16 cellular contexts compared by ENCODE assay signal in genomic region chr1:221716713-221717490, GRCh38. TPM values are rescaled to one million over a fixed set of nuclear protein-coding genes. Genes with fewer than 3 reads are reported as not detected.
DNase-seq lines count a peak whose midpoint lies in the region; ATAC-seq, FAIRE-seq and TF ChIP-seq lines count a peak whose summit lies in the region.
"Had no signal": no experiment of that assay in that cellular context is flagged by ENCODE, and none has a peak within 500 bp of the region (broad histone marks: within the 10 kb centered on the region; RNA-seq: fewer than 3 reads in every experiment).

No MANE protein-coding gene starts in this region.

- no peak for FAIRE-seq in H1 (lab: Jason Lieb, UNC)
- FAIRE-seq: urothelium cell line had no signal

- H3K79me1 ChIP-seq in H1 (ENCODE audit: low read depth, low read length): no peaks in the 10 kb centered on the region

- H3K36me3 ChIP-seq in H1 (ENCODE audit: control insufficient read depth in 2 of 4, insufficient read depth in 4 of 4, low read length in 3 of 4) (no peaks in the 10 kb centered on the region), left ventricle myocardium inferior (no peaks in the 10 kb centered on the region)

- no peak overlapping the region for H2AFZ ChIP-seq in H1 (ENCODE audit: low read length)
- H2AFZ ChIP-seq: PC-9 had no signal

- H3K23ac ChIP-seq in H1 (ENCODE audit: insufficient read length): no peak overlapping the region

- H3K4me1 Mint-ChIP-seq in natural killer cell treated with Interleukin-12 subunit alpha and Interleukin-12 subunit beta and Interleukin-15 and Interleukin-18, amount 100 ng/mL, for 72 hours (ENCODE audit: low read depth in 2 of 2): peaks cover 86 to 93% of the 10 kb centered on the region in 2 donors

- H3K27me3 ChIP-seq in H1 (replicated peaks in 1 of 4; ENCODE audit: control insufficient read depth in 3 of 4, extremely low read depth in 1 of 4, insufficient read depth in 3 of 4, low read length in 3 of 4) (peaks cover 10 to 25% (median 18%) of the 10 kb centered on the region in 4 experiments), left ventricle myocardium inferior (ENCODE audit: low read depth) (no peaks in the 10 kb centered on the region)

- ATAC-seq in natural killer cell treated with Interleukin-12 subunit alpha and Interleukin-12 subunit beta and Interleukin-15 and Interleukin-18, amount 100 ng/mL, for 72 hours: no peak
- no peak for ATAC-seq in Right ventricle myocardium superior (ENCODE audit: poor library complexity)
- ATAC-seq: mucosa of descending colon had no signal

- peak overlapping the region in 1 of 4 experiments; percentile 6; a peak in 1 of 8 replicates for H3K4me3 ChIP-seq in H1 (ENCODE audit: extremely low read depth in 1 of 4, insufficient read depth in 2 of 4, low read depth in 3 of 4, low read length in 4 of 4)
- H3K4me3 ChIP-seq in left ventricle myocardium inferior: no peak overlapping the region
- H3K4me3 ChIP-seq: mucosa of descending colon, PC-9 had no signal

- no peaks in the 10 kb centered on the region for H3K23me2 ChIP-seq in H1 (ENCODE audit: low read depth, low read length)

- H3K4me2 ChIP-seq in H1 (ENCODE audit: insufficient read depth in 1 of 2, low read depth in 2 of 2, low read length in 2 of 2): peak overlapping the region; percentile 23 to 25; a peak in 3 of 4 replicates
- H3K4me2 ChIP-seq: PC-9 had no signal

- H3K9me3 ChIP-seq in H1 (ENCODE audit: insufficient read depth in 2 of 2, low read depth in 1 of 2, low read length in 1 of 2) (no peaks in the 10 kb centered on the region), left ventricle myocardium inferior (replicated peaks) (no peaks in the 10 kb centered on the region)
- H3K9me3 ChIP-seq: mucosa of descending colon had no signal

- peak overlapping the region; percentile 40 for H3K4ac ChIP-seq in H1 (replicated peaks; ENCODE audit: insufficient read length, low read depth, low read length)

- H2BK5ac ChIP-seq in H1 (ENCODE audit: low read depth, low read length): no peak overlapping the region

- H3K4me3 Mint-ChIP-seq in natural killer cell treated with Interleukin-12 subunit alpha and Interleukin-12 subunit beta and Interleukin-15 and Interleukin-18, amount 100 ng/mL, for 72 hours: peak overlapping the region; percentile 24

- TF ChIP-seq CTCF in H1 (IDR thresholded peaks at IDR 0.05; ENCODE audit: control extremely low read depth in 1 of 3, insufficient read depth in 1 of 3, low read depth in 1 of 3, low read length in 3 of 3) (no peak), left ventricle myocardium inferior (IDR thresholded peaks at IDR 0.05; ENCODE audit: borderline replicate concordance) (no peak)

- H3K9ac ChIP-seq in H1 (replicated peaks in 1 of 4; ENCODE audit: extremely low read depth in 1 of 4, low read depth in 3 of 4, low read length in 3 of 4): no peak overlapping the region

- WGBS in H1 (ENCODE audit: extremely low coverage in 1 of 2, insufficient coverage in 1 of 2, insufficient read length in 1 of 2, insufficient replicate concordance in 2 of 2, low coverage in 1 of 2, low lambda C conversion rate in 2 of 2, missing lambda C conversion rate in 1 of 2), 2 experiments: 75% methylated on average over 6 of the region's 7 CpGs; no CpG with 5 or more reads in 1 of the 2 experiments

- H2BK12ac ChIP-seq in H1 (ENCODE audit: low read depth, low read length): peak overlapping the region; percentile 80

- H4K91ac ChIP-seq in H1 (replicated peaks; ENCODE audit: insufficient read length, low read length): peak overlapping the region; percentile 29

- peaks cover 0 to 5% of the 10 kb centered on the region in 2 experiments for H4K20me1 ChIP-seq in H1 (replicated peaks in 1 of 2; ENCODE audit: control insufficient read depth in 1 of 2, insufficient read depth in 2 of 2, low read length in 2 of 2)

- 0 out of 2 replicates have a peak overlapping the region, but pooled peaks have one; percentile 13 for H2BK20ac ChIP-seq in H1 (ENCODE audit: low read length)

- H2BK120ac ChIP-seq in H1 (replicated peaks; ENCODE audit: low read depth, low read length): no peak overlapping the region

- TF ChIP-seq RAD21 in H1 (IDR thresholded peaks at IDR 0.05 in 1 of 2, conservative IDR thresholded peaks at IDR 0.05 in 1 of 2; ENCODE audit: low read depth in 2 of 2, low read length in 2 of 2): no peak

- TF ChIP-seq EP300 in H1 (IDR thresholded peaks at IDR 0.05; ENCODE audit: borderline replicate concordance in 1 of 2, low read depth in 2 of 2, low read length in 2 of 2): no peak

- TF ChIP-seq POLR2A in H1 (IDR thresholded peaks at IDR 0.05; ENCODE audit: control extremely low read depth in 1 of 2, low read depth in 2 of 2, low read length in 2 of 2): no peak

- no peak overlapping the region for H3K56ac ChIP-seq in H1 (replicated peaks; ENCODE audit: insufficient read length, low read depth, low read length)

- no peak overlapping the region for H3K27ac ChIP-seq in H1 (ENCODE audit: low read depth, low read length)
- no peak overlapping the region for H3K27ac ChIP-seq in left ventricle myocardium inferior (replicated peaks)
- H3K27ac ChIP-seq: PC-9 had no signal

- H3K18ac ChIP-seq in H1 (ENCODE audit: extremely low read depth, low read length): peak overlapping the region; percentile 20; the same call in 1 of the 2 replicates

- peaks cover 40% of the 10 kb centered on the region for H3K36me3 Mint-ChIP-seq in natural killer cell treated with Interleukin-12 subunit alpha and Interleukin-12 subunit beta and Interleukin-15 and Interleukin-18, amount 100 ng/mL, for 72 hours

- H2AK5ac ChIP-seq in H1 (ENCODE audit: low read depth, low read length): no peak overlapping the region

- H3K4me1 ChIP-seq in H1 (replicated peaks in 1 of 4; ENCODE audit: control insufficient read depth in 3 of 4, insufficient read depth in 4 of 4, low read length in 3 of 4): peaks cover 5 to 26% (median 16%) of the 10 kb centered on the region in 4 experiments; a peak in 5 of 7 replicates
- peaks cover 24% of the 10 kb centered on the region for H3K4me1 ChIP-seq in left ventricle myocardium inferior

- H3K14ac ChIP-seq in H1 (ENCODE audit: insufficient read length): no peak overlapping the region

- H4K8ac ChIP-seq in H1 (ENCODE audit: extremely low read depth, insufficient read depth, low read length): no peak overlapping the region

- no peak overlapping the region for H4K5ac ChIP-seq in H1 (ENCODE audit: insufficient read length, low read depth, low read length)

- no peaks in the 10 kb centered on the region for H3K79me2 ChIP-seq in H1 (ENCODE audit: control insufficient read depth in 1 of 2, insufficient read depth in 2 of 2, low read length in 2 of 2)

- POLR2A ChIA-PET in H1 (lab: Charles Lee; ENCODE audit: partially characterized antibody): interaction anchor here (2.5 kb wide), 1 partner anchor 24 kb away, joined by 8 read pairs; the partner anchor contains the start of gene DUSP10

- CTCF ChIA-PET in H1 (lab: Charles Lee; ENCODE audit: partially characterized antibody): interaction anchor here (1.1 kb wide), 2 partner anchors 25 to 239 kb away, joined by 3 to 4 read pairs; partner anchors contain the start of gene DUSP10

- H2BK15ac ChIP-seq in H1 (ENCODE audit: low read length): no peak overlapping the region

- H3K27ac Mint-ChIP-seq in natural killer cell treated with Interleukin-12 subunit alpha and Interleukin-12 subunit beta and Interleukin-15 and Interleukin-18, amount 100 ng/mL, for 72 hours: peak overlapping the region; percentile 96 to 98

- H3K27me3 Mint-ChIP-seq in natural killer cell treated with Interleukin-12 subunit alpha and Interleukin-12 subunit beta and Interleukin-15 and Interleukin-18, amount 100 ng/mL, for 72 hours: no peaks in the 10 kb centered on the region

- intact Hi-C loops in Right ventricle myocardium superior (cut with DNase I): no loop called here
- intact Hi-C loops in left ventricle myocardium inferior (cut with micrococcal nuclease): no loop called here

- DNase-seq in A172 (ENCODE audit: low spot score) (peak; percentile 64), NCI-H69 (lab: John Stamatoyannopoulos, UW) (peak; percentile 46), H1 (ENCODE audit: low read depth in 1 of 2, low spot score in 2 of 2) (no peak), ureter (ENCODE audit: low spot score) (no peak), hippocampal formation (lab: John Stamatoyannopoulos, UW) (no peak), Right ventricle myocardium superior (no peak), left ventricle myocardium inferior (no peak)
- DNase-seq in natural killer cell treated with Interleukin-12 subunit alpha and Interleukin-12 subunit beta and Interleukin-15 and Interleukin-18, amount 100 ng/mL, for 72 hours (ENCODE audit: low spot score): no peak
- DNase-seq: AML-193, amniotic stem cell, MM.1S, mucosa of descending colon, NCI-H2227 treated with DMSO at 0.1 percent for 48 hours, PC-9, T-helper 9 cell had no signal

- H3K9me3 Mint-ChIP-seq in natural killer cell treated with Interleukin-12 subunit alpha and Interleukin-12 subunit beta and Interleukin-15 and Interleukin-18, amount 100 ng/mL, for 72 hours: no peaks in the 10 kb centered on the region

TF ChIP-seq in H1, 55 proteins besides CTCF, POLR2A, EP300 and RAD21:
- TF ChIP-seq NANOG (IDR thresholded peaks at IDR 0.05; ENCODE audit: insufficient read depth, low read depth, low read length, poor library complexity, severe bottlenecking) (no peak), MAX (IDR thresholded peaks at IDR 0.05) (no peak), KDM5A (IDR thresholded peaks at IDR 0.05; ENCODE audit: low read length) (no peak), SP4 (IDR thresholded peaks at IDR 0.05; ENCODE audit: low read length) (no peak), EZH2 (IDR thresholded peaks at IDR 0.05; ENCODE audit: low read depth, low read length, severe bottlenecking) (no peak), CHD2 (IDR thresholded peaks at IDR 0.05; ENCODE audit: low read length) (no peak)

RNA-seq across cellular contexts. Expression of gene DUSP10, which starts 25.0 kb away (rescaled TPM):
- 29.0 and 43.7 TPM in 2 replicates for total RNA-seq in A172 (2014; rRNA removed; shearing (Covaris generic))
- total RNA-seq in H1 (2021; fragmentation: NEBNext Ultra II Directional; extraction: Animal tissue kit (Norgen Biotek cat#: 25700)): 1.2 and 1.5 TPM in 2 replicates
- 1.2 and 1.6 TPM in 2 replicates for polyA plus RNA-seq in H1 (2011; rRNA removed)
- polyA plus RNA-seq in H1 (2011; cell fraction: cytosol; rRNA removed): 1.6 TPM
- 2.2 TPM for polyA plus RNA-seq in H1 (2011; cell fraction: nucleus; rRNA removed)
- 0.59 to 1.1 TPM (median 0.71 TPM) in 4 replicates for polyA plus RNA-seq in H1 (2012, experiment 1 of 2)
- 0.25 TPM for polyA plus RNA-seq in H1 (2012, experiment 2 of 2)
- 0.75 TPM for polyA plus RNA-seq in H1 (2013, experiment 1 of 2)
- 0.92 TPM for polyA plus RNA-seq in H1 (2013, experiment 2 of 2)
- polyA minus RNA-seq in H1 (2011; rRNA and poly(A)+ RNA removed): 2.4 and 3.1 TPM in 2 replicates
- 1.5 TPM for polyA minus RNA-seq in H1 (2011; cell fraction: cytosol; rRNA and poly(A)+ RNA removed)
- polyA minus RNA-seq in H1 (2011; cell fraction: nucleus; rRNA and poly(A)+ RNA removed): 4.6 TPM
- 10 to 100 TPM; 43.3 to 85.2 TPM for total RNA-seq in natural killer cell treated with Interleukin-12 subunit alpha and Interleukin-12 subunit beta and Interleukin-15 and Interleukin-18, amount 100 ng/mL, for 72 hours
- 5.0 TPM for total RNA-seq in ureter
- 4.5 TPM for total RNA-seq in Right ventricle myocardium superior
- 4.6 TPM for total RNA-seq in left ventricle myocardium inferior

Comparison
In these comparisons a context has a peak if more than half of its experiments do, and no peak if none do; other contexts are left out.
1. DNase-seq: peak in A172 (single experiment) and NCI-H69 (single experiment); none in H1 (0 of 2), natural killer cell treated with Interleukin-12 subunit alpha and Interleukin-12 subunit beta and Interleukin-15 and Interleukin-18, amount 100 ng/mL, for 72 hours (single experiment), ureter (single experiment), hippocampal formation (0 of 2), Right ventricle myocardium superior (single experiment) and left ventricle myocardium inferior (single experiment).